In genomic region chr15:79883579-79884203, GRCh38 we compare ENCODE assay signal across 34 cellular contexts.
"Had no signal": no experiment of that assay in that cellular context is flagged by ENCODE, and none has a peak within 500 bp of the region (broad histone marks: within the 10 kb centered on the region; RNA-seq: fewer than 3 reads in every experiment).

No MANE protein-coding gene starts in this region.

- H3K27me3 ChIP-seq: brain microvascular endothelial cell, Peyer's patch, SJSA1 had no signal

- H3K27ac Mint-ChIP-seq: activated CD4-positive, alpha-beta memory T cell treated with anti-CD3 and anti-CD28 coated beads for 36 hours; activated CD4-positive, alpha-beta T cell treated with anti-CD3 and anti-CD28 coated beads for 36 hours; activated naive CD4-positive, alpha-beta T cell treated with anti-CD3 and anti-CD28 coated beads for 36 hours; activated T-helper 1 cell treated with anti-CD3 and anti-CD28 coated beads, Interleukin-12 subunit alpha, Interleukin-12 subunit beta, Interleukin-2, Interleukin-4 antibody, amounts not matched to agents 30 ng/mL and 10 ng/mL and 1 ng/mL, durations not matched to agents 14 hours and 24 hours and 36 hours; T-helper 1 cell treated with Interleukin-12 subunit alpha and Interleukin-12 subunit beta and Interleukin-4 antibody, amounts not matched to agents 30 μg/mL and 1 μg/mL, for 36 hours; T-helper 2 cell treated with Interferon-gamma antibody and Interleukin-4, amounts not matched to agents 5 μg/mL and 100 μg/mL, for 36 hours; WTC11 had no signal

- H3K27me3 Mint-ChIP-seq: activated CD4-positive, alpha-beta memory T cell treated with anti-CD3 and anti-CD28 coated beads for 36 hours; activated CD4-positive, alpha-beta T cell treated with anti-CD3 and anti-CD28 coated beads for 36 hours had no signal

- H3K4me1 Mint-ChIP-seq: WTC11 had no signal

- H3K4me3 Mint-ChIP-seq: activated CD4-positive, alpha-beta memory T cell treated with anti-CD3 and anti-CD28 coated beads for 36 hours; activated CD4-positive, alpha-beta T cell treated with anti-CD3 and anti-CD28 coated beads for 36 hours; activated naive CD4-positive, alpha-beta T cell treated with anti-CD3 and anti-CD28 coated beads for 36 hours; activated T-cell treated with anti-CD3 and anti-CD28 coated beads, Interleukin-2, amount 50 U/mL, for 4 hours; activated T-helper 1 cell treated with anti-CD3 and anti-CD28 coated beads, Interleukin-12 subunit alpha, Interleukin-12 subunit beta, Interleukin-2, Interleukin-4 antibody, amounts not matched to agents 30 ng/mL and 10 ng/mL and 1 ng/mL, durations not matched to agents 14 hours and 24 hours and 36 hours; T-helper 1 cell treated with Interleukin-12 subunit alpha and Interleukin-12 subunit beta and Interleukin-4 antibody, amounts not matched to agents 30 μg/mL and 1 μg/mL, for 36 hours; T-helper 2 cell treated with Interferon-gamma antibody and Interleukin-4, amounts not matched to agents 5 μg/mL and 100 μg/mL, for 36 hours; WTC11 had no signal

- H3K4me1 ChIP-seq: SJSA1 had no signal

- H3K4me3 ChIP-seq: Peyer's patch, SJSA1 had no signal

- ATAC-seq: activated CD4-positive, alpha-beta T cell treated with anti-CD3 and anti-CD28 coated beads for 36 hours; activated CD4-positive, CD25-positive, alpha-beta regulatory T cell treated with anti-CD3 and anti-CD28 coated beads, Interleukin-2, amount 50 U/mL, for 24 hours; activated naive CD4-positive, alpha-beta T cell treated with anti-CD3 and anti-CD28 coated beads, Interleukin-2, amount 50 U/mL, for 72 hours; activated T-cell treated with anti-CD3 and anti-CD28 coated beads, Interleukin-2, amount 50 U/mL, for 4 hours; PC-3; WTC11 had no signal

- H3K36me3 ChIP-seq: brain microvascular endothelial cell had no signal

- DNase-seq: activated CD4-positive, alpha-beta memory T cell treated with anti-CD3 and anti-CD28 coated beads for 36 hours; activated CD4-positive, alpha-beta T cell treated with anti-CD3 and anti-CD28 coated beads for 36 hours; activated CD4-positive, alpha-beta T cell treated with anti-CD3 and anti-CD28 coated beads, Interleukin-2, amount 50 U/mL, for 1 hour; activated CD8-positive, alpha-beta memory T cell treated with anti-CD3 and anti-CD28 coated beads, Interleukin-2, amount 50 U/mL, for 4 hours; activated gamma-delta T cell treated with Interleukin-2 at 50 U/mL for 16 hours; activated naive CD4-positive, alpha-beta T cell treated with anti-CD3 and anti-CD28 coated beads for 36 hours; activated T-cell treated with anti-CD3 and anti-CD28 coated beads for 4 hours; activated T-cell treated with anti-CD3 and anti-CD28 coated beads, Interleukin-2, amount 50 U/mL, for 4 hours; amniotic stem cell; aorta; brain microvascular endothelial cell; central memory CD4-positive, alpha-beta T cell; NCI-H1092 treated with DMSO at 0.1 percent for 48 hours; NCI-H1417; NCI-H187; NCI-H2081; NCI-H2171 treated with DMSO at 0.1 percent for 48 hours; NCI-H2227 treated with DMSO at 0.1 percent for 48 hours; NCI-H446; NCI-H510A treated with DMSO at 0.1 percent for 48 hours; NCI-H526 treated with DMSO at 0.1 percent for 48 hours; PC-3; Peyer's patch; RPMI8226; SHP77 treated with DMSO at 0.1 percent for 48 hours; SK-N-SH had no signal

- H3K9me3 ChIP-seq: SJSA1 had no signal

- H3K27ac ChIP-seq: brain microvascular endothelial cell, KMS-11, Peyer's patch, SJSA1 had no signal
